ENCODE assay signal across 9 cellular contexts in the genomic region with DNA sequence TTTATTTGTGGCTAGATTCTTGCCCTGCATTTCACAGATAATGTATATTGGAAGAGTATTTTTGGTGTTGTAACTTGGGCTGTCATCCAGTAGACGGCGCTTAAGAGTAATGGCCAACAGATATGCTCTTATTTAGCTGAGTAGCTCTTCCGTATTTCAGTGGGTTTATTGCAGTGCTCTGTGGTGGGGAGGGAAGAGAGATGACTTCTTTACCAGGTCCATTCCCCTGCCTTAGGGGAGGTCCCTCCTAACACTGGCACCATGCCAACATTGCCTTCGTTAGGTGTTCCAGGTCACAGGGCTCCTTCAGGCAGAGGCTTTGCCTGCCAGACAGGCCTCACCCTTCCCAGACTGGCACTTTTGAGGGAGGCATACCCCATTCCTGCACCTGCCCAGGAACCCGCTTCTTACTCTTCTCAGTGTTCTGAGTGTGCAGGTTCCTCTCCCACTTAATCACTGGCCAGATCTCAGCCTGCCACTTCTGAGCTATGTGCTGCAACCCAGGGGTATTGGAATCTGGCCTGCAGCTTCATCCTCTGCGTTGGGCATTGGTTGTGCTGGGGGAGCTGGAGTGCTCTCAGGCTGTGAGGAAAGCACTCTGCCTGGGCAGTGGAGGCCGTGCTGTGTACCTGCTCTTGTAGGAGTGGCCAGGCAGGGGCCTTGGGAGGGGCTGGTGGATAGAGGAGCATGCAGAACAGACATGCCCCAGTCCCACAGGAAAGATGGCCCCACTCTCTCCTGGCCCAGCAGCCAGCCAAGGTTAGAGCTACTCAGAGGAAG. TPM values are rescaled to one million over a fixed set of nuclear protein-coding genes. Genes with fewer than 3 reads are reported as not detected.
DNase-seq lines count a peak whose midpoint lies in the region; ATAC-seq, FAIRE-seq and TF ChIP-seq lines count a peak whose summit lies in the region.
"Had no signal": no experiment of that assay in that cellular context is flagged by ENCODE, and none has a peak within 500 bp of the region (broad histone marks: within the 10 kb centered on the region; RNA-seq: fewer than 3 reads in every experiment).

No MANE protein-coding gene starts in this region.

- peak; percentile 81 for TF ChIP-seq RAD21 in GM12878 (IDR thresholded peaks at IDR 0.05; ENCODE audit: insufficient read depth, low read depth, low read length)

- H3K27me3 ChIP-seq in H7 (ENCODE audit: control insufficient read depth, insufficient read depth, low read length) (no peaks in the 10 kb centered on the region), GM12878 (replicated peaks in 1 of 2; ENCODE audit: control insufficient read depth in 2 of 2, insufficient read depth in 2 of 2, low read length in 1 of 2) (no peaks in the 10 kb centered on the region), mesendoderm (ENCODE audit: insufficient read depth, low read length, poor library complexity) (no peaks in the 10 kb centered on the region)

- 14% methylated on average over 7 of the region's 7 CpGs for WGBS in GM12878 (ENCODE audit: insufficient coverage, insufficient replicate concordance, low lambda C conversion rate, missing lambda C conversion rate)
- WGBS in mesendoderm (ENCODE audit: extremely low coverage, insufficient coverage, low lambda C conversion rate), result no CpG with 5 or more reads among the region's 7 CpGs

- peak; percentile 3 to 5 for DNase-seq in stimulated activated CD4-positive, alpha-beta T cell treated with anti-CD3 and anti-CD28 coated beads, Interleukin-4, amount 100 ng/mL, for 48 hours (ENCODE audit: low read depth in 2 of 2)
- no peak for DNase-seq in stimulated activated CD4-positive, alpha-beta T cell treated with anti-CD3 and anti-CD28 coated beads, Interleukin-4, amount 100 ng/mL, for 1 hour
- DNase-seq in H7 (peak; percentile 43), LoVo (ENCODE audit: low spot score) (peak; percentile 16), GM12878 (ENCODE audit: low read depth, low spot score) (peak; percentile 25), mesendoderm (peak; percentile 62), NCI-H748 treated with DMSO at 0.1 percent for 48 hours (lab: John Stamatoyannopoulos, UW) (no peak), NCI-H2171 (lab: John Stamatoyannopoulos, UW) (no peak)

- no peak overlapping the region for H3K4ac ChIP-seq in mesendoderm (ENCODE audit: low read depth, low read length)

- TF ChIP-seq CTCF in GM12878 (IDR thresholded peaks at IDR 0.05 in 2 of 3, conservative IDR thresholded peaks at IDR 0.05 in 1 of 3; ENCODE audit: control insufficient read depth in 2 of 3, extremely low read depth in 1 of 3, insufficient read depth in 1 of 3, low read depth in 3 of 3, low read length in 3 of 3), result peak; percentile 80 to 92 (median 87)

- H4K20me1 ChIP-seq in GM12878 (ENCODE audit: control insufficient read depth, insufficient read depth), result no peaks in the 10 kb centered on the region

- CTCF ChIA-PET in GM12878 (lab: Yijun Ruan, JAX), result interaction anchor here (0.6 to 7.2 kb wide), 40 partner anchors 10 to 268 kb away, joined by 3 to 96 read pairs (median 4); a partner anchor contains a TSS

- in situ Hi-C loops in GM12878 (cut with MboI), result loop anchor here (5.0 kb wide), 1 partner anchor 156 kb away; no protein-coding TSS in a partner anchor

- no peaks in the 10 kb centered on the region for H3K36me3 ChIP-seq in H7 (replicated peaks; ENCODE audit: control insufficient read depth, insufficient read depth, low read length)
- no peaks in the 10 kb centered on the region for H3K36me3 ChIP-seq in GM12878 (ENCODE audit: control insufficient read depth in 2 of 2, insufficient read depth in 2 of 2, low read length in 1 of 2)
- no peaks in the 10 kb centered on the region for H3K36me3 ChIP-seq in mesendoderm (ENCODE audit: control insufficient read depth, insufficient read depth, low read length)
- H3K36me3 ChIP-seq: neutrophil had no signal

- no peak overlapping the region for H3K4me3 ChIP-seq in H7 (ENCODE audit: insufficient read depth, low read depth, low read length)
- H3K4me3 ChIP-seq in GM12878, result no peak overlapping the region
- H3K4me3 ChIP-seq in mesendoderm (ENCODE audit: low read length), result no peak overlapping the region

- no peak overlapping the region for H2BK5ac ChIP-seq in mesendoderm (ENCODE audit: low read length)

- BruUV-seq in GM12878 (replicated peaks; lab: Mats Ljungman, UMichigan), result no TSS peak

- no peaks in the 10 kb centered on the region for H3K4me1 ChIP-seq in GM12878 (ENCODE audit: control insufficient read depth, insufficient read depth, low read length)
- no peaks in the 10 kb centered on the region for H3K4me1 ChIP-seq in mesendoderm (ENCODE audit: control insufficient read depth, low read depth, low read length)

- no peak overlapping the region for H3K9ac ChIP-seq in GM12878 (ENCODE audit: control insufficient read depth, insufficient read depth, low read length)
- no peak overlapping the region for H3K9ac ChIP-seq in mesendoderm (ENCODE audit: low read length)

- H2AK5ac ChIP-seq in mesendoderm (ENCODE audit: low read length), result no peak overlapping the region

- SMC1A ChIA-PET in GM12878 (lab: Charles Lee; ENCODE audit: uncharacterized antibody, unreplicated experiment), result interaction anchor here (0.7 to 4.1 kb wide), 27 partner anchors 10 to 846 kb away, joined by 3 to 33 read pairs (median 4); a partner anchor contains a TSS

- POLR2A ChIA-PET in GM12878 (lab: Charles Lee), result interaction anchor here (0.7 to 1.4 kb wide), 3 partner anchors 30 to 118 kb away, joined by 3 read pairs; a partner anchor contains a TSS

- no peak overlapping the region for H4K5ac ChIP-seq in mesendoderm (ENCODE audit: low read length)

- peak; percentile 81 for FAIRE-seq in GM12878 (lab: Jason Lieb, UNC)

- no peak for TF ChIP-seq POLR2A in GM12878 (IDR thresholded peaks at IDR 0.05; ENCODE audit: low read depth, low read length)

- no peak for TF ChIP-seq EP300 in GM12878 (IDR thresholded peaks at IDR 0.05; ENCODE audit: borderline replicate concordance in 1 of 2, control insufficient read depth in 1 of 2, low read depth in 2 of 2, low read length in 2 of 2)

- H3K23ac ChIP-seq in mesendoderm (ENCODE audit: low read length), result no peak overlapping the region

- H3K4me2 ChIP-seq in GM12878 (ENCODE audit: control insufficient read depth, insufficient read depth) (no peak overlapping the region), mesendoderm (ENCODE audit: low read length) (no peak overlapping the region)

- H2AFZ ChIP-seq in GM12878 (ENCODE audit: control insufficient read depth, low read depth, low read length), result peak overlapping the region; percentile 25; the same call in 1 of the 2 replicates

- ATAC-seq in GM12878, result peak; percentile 98

- H4K8ac ChIP-seq in mesendoderm (ENCODE audit: low read depth, low read length), result no peak overlapping the region

- no peak overlapping the region for H2BK15ac ChIP-seq in mesendoderm (replicated peaks; ENCODE audit: low read depth)

- peak overlapping the region; percentile 46 for H3K56ac ChIP-seq in mesendoderm (ENCODE audit: low read length)

- RAD21 ChIA-PET in GM12878 (lab: Charles Lee; ENCODE audit: unreplicated experiment), result interaction anchor here (0.8 to 3.0 kb wide), 14 partner anchors 9 to 178 kb away, joined by 3 to 28 read pairs (median 4); no protein-coding TSS in a partner anchor

- H3K9me3 ChIP-seq in GM12878 (replicated peaks; ENCODE audit: control insufficient read depth, insufficient read depth, low read length), result no peaks in the 10 kb centered on the region
- H3K9me3 ChIP-seq: neutrophil had no signal

- H3K27ac ChIP-seq in GM12878 (ENCODE audit: control insufficient read depth, insufficient read depth) (no peak overlapping the region), mesendoderm (ENCODE audit: low read depth, low read length) (no peak overlapping the region)
- H3K27ac ChIP-seq: neutrophil had no signal

- intact Hi-C loops in GM12878 (cut with micrococcal nuclease; ENCODE audit: unreplicated experiment), result loop anchor here (1.0 to 2.0 kb wide), 2 partner anchors 30 to 157 kb away; no protein-coding TSS in a partner anchor

- H2BK120ac ChIP-seq in mesendoderm (ENCODE audit: low read depth, low read length), result no peak overlapping the region

- H3K18ac ChIP-seq in mesendoderm (ENCODE audit: low read length), result no peak overlapping the region

- no peaks in the 10 kb centered on the region for H3K79me1 ChIP-seq in mesendoderm (ENCODE audit: low read length)

- H3K79me2 ChIP-seq in GM12878 (ENCODE audit: control insufficient read depth, insufficient read depth, low read length) (no peaks in the 10 kb centered on the region), mesendoderm (ENCODE audit: control insufficient read depth, insufficient read depth, low read length) (no peaks in the 10 kb centered on the region)

TF ChIP-seq in GM12878, 131 proteins besides CTCF, POLR2A, EP300 and RAD21 (continues in another document):
- TF ChIP-seq GABPA (IDR thresholded peaks at IDR 0.05; ENCODE audit: low read depth), result no peak
- TF ChIP-seq POLR2AphosphoS2 (IDR thresholded peaks at IDR 0.05; ENCODE audit: low read depth, low read length), result no peak
- no peak for TF ChIP-seq RAD51 (IDR thresholded peaks at IDR 0.05)
- TF ChIP-seq RFX5 (IDR thresholded peaks at IDR 0.05; ENCODE audit: low read depth, low read length), result no peak
- no peak for TF ChIP-seq NRF1 (conservative IDR thresholded peaks at IDR 0.05; ENCODE audit: low read depth, low read length)
- no peak for TF ChIP-seq ZNF217 (IDR thresholded peaks at IDR 0.05)
- TF ChIP-seq LARP7 (IDR thresholded peaks at IDR 0.05), result no peak
- no peak for TF ChIP-seq NR2F1 (conservative IDR thresholded peaks at IDR 0.05)
- no peak for TF ChIP-seq TAF1 (IDR thresholded peaks at IDR 0.05; ENCODE audit: borderline replicate concordance, low read depth, low read length)

RNA-seq across cellular contexts. Expression of a gene that starts 29.4 kb away (rescaled TPM):
- not detected in 2 replicates for total RNA-seq in H7 (2014; rRNA removed; shearing (Covaris generic))
- not detected in 2 replicates for total RNA-seq in GM12878 (2013; cell fraction: nucleolus; rRNA removed)
- not detected in 2 replicates for total RNA-seq in GM12878 (2014; rRNA removed)
- not detected in 2 replicates for total RNA-seq in GM12878 (2014; rRNA removed; fragmentation: Illumina TruSeq; extraction: Trizol)
- total RNA-seq in GM12878 (2021), result not detected in 2 replicates
- polyA plus RNA-seq in GM12878 (2011; ENCODE audit: low read depth), result not detected
- polyA plus RNA-seq in GM12878 (2011; rRNA removed), result not detected in 2 replicates
- 0.09 TPM in 1 of 2 replicates, not detected in the other for polyA plus RNA-seq in GM12878 (2011; cell fraction: cytosol; rRNA removed)
- not detected in 2 replicates for polyA plus RNA-seq in GM12878 (2011; cell fraction: nucleus; rRNA removed)
- not detected in 2 replicates for polyA plus RNA-seq in GM12878 (2012)
- not detected in 2 replicates for polyA plus RNA-seq in GM12878 (2014; fragmentation: Illumina TruSeq; extraction: Trizol)
- under 1 TPM in 1 of 2 experiments, not detected in 1; 0.39 TPM for polyA plus RNA-seq in GM12878 (2014; fragmentation: Nextera tagmentation; extraction: Ambion mirVana)
- not detected in 2 replicates for polyA plus RNA-seq in GM12878 (2014; rRNA removed)
- polyA plus RNA-seq in GM12878 (2016; fragmentation: Nextera tagmentation; extraction: Ambion mirVana), result not detected
- polyA minus RNA-seq in GM12878 (2011; rRNA and poly(A)+ RNA removed), result not detected in 2 replicates
- polyA minus RNA-seq in GM12878 (2011; cell fraction: cytosol; rRNA and poly(A)+ RNA removed), result not detected in 2 replicates
- not detected in 2 replicates for polyA minus RNA-seq in GM12878 (2011; cell fraction: nucleus; rRNA and poly(A)+ RNA removed)
- polyA plus RNA-seq in mesendoderm (2013, experiment 1 of 2), result not detected
- polyA plus RNA-seq in mesendoderm (2013, experiment 2 of 2), result not detected

Comparison
In these comparisons a context has a peak if more than half of its experiments do, and no peak if none do; other contexts are left out.
1. DNase-seq: peak in stimulated activated CD4-positive, alpha-beta T cell treated with anti-CD3 and anti-CD28 coated beads, Interleukin-4, amount 100 ng/mL, for 48 hours (2 of 2), H7 (single experiment), LoVo (single experiment), GM12878 (single experiment) and mesendoderm (single experiment); none in stimulated activated CD4-positive, alpha-beta T cell treated with anti-CD3 and anti-CD28 coated beads, Interleukin-4, amount 100 ng/mL, for 1 hour (single experiment), NCI-H748 treated with DMSO at 0.1 percent for 48 hours (single experiment) and NCI-H2171 (single experiment).